Comparison of ENCODE assay signal across 22 cellular contexts in genomic region chr2:47223980-47224379, GRCh38. TPM values are rescaled to one million over a fixed set of nuclear protein-coding genes. Genes with fewer than 3 reads are reported as not detected.
DNase-seq lines count a peak whose midpoint lies in the region; ATAC-seq and TF ChIP-seq lines count a peak whose summit lies in the region.
"Had no signal": no experiment of that assay in that cellular context is flagged by ENCODE, and none has a peak within 500 bp of the region (broad histone marks: within the 10 kb centered on the region; RNA-seq: fewer than 3 reads in every experiment).

No MANE protein-coding gene starts in this region.

- H2AK5ac ChIP-seq in IMR-90 (ENCODE audit: low read depth, low read length) (peak overlapping the region; percentile 12; the same call in 1 of the 2 replicates), neuronal stem cell (ENCODE audit: low read depth, low read length) (no peak overlapping the region)

- H3K23ac ChIP-seq in IMR-90 (ENCODE audit: low read depth, low read length) (peak overlapping the region; percentile 46; the same call in 1 of the 2 replicates), neuronal stem cell (ENCODE audit: low read depth, low read length, poor library complexity) (no peak overlapping the region)

- peak overlapping the region; percentile 73 for H3K27ac Mint-ChIP-seq in Caco-2 (ENCODE audit: unreplicated experiment)
- H3K27ac Mint-ChIP-seq in natural killer cell treated with Interleukin-12 subunit alpha and Interleukin-12 subunit beta and Interleukin-15 and Interleukin-18, amount 100 ng/mL, for 72 hours = no peak overlapping the region
- H3K27ac Mint-ChIP-seq: CD14-positive monocyte had no signal

- H3K9me3 ChIP-seq in Caco-2 = no peaks in the 10 kb centered on the region
- H3K9me3 ChIP-seq in IMR-90 (ENCODE audit: control insufficient read depth, insufficient read depth, low read length) = no peaks in the 10 kb centered on the region
- no peaks in the 10 kb centered on the region for H3K9me3 ChIP-seq in adipocyte (ENCODE audit: control insufficient read depth, low read length)
- H3K9me3 ChIP-seq in neuronal stem cell (replicated peaks in 1 of 2; ENCODE audit: control insufficient read depth in 2 of 2, insufficient read depth in 1 of 2, low read depth in 1 of 2, low read length in 2 of 2) = no peaks in the 10 kb centered on the region
- H3K9me3 ChIP-seq: spleen had no signal

- intact Hi-C loops in Caco-2 (cut with micrococcal nuclease; ENCODE audit: unreplicated experiment) (no loop called here), IMR-90 (cut with micrococcal nuclease) (loop anchor here (2.0 kb wide), 1 partner anchor 25 kb away; no protein-coding TSS in a partner anchor)

- H3K79me1 ChIP-seq in IMR-90 (ENCODE audit: low read depth in 1 of 2, low read length in 2 of 2) = peaks cover 0 to 26% of the 10 kb centered on the region in 2 experiments; a peak in 2 of 4 replicates
- H3K79me1 ChIP-seq in neuronal stem cell (ENCODE audit: low read depth, low read length) = no peaks in the 10 kb centered on the region

- no peaks in the 10 kb centered on the region for H3K27me3 ChIP-seq in Caco-2 (replicated peaks; ENCODE audit: control insufficient read depth, insufficient read depth, low read length)
- H3K27me3 ChIP-seq in IMR-90 (ENCODE audit: control insufficient read depth, insufficient read depth, low read length) = no peaks in the 10 kb centered on the region
- H3K27me3 ChIP-seq in adipocyte (replicated peaks; ENCODE audit: control insufficient read depth, insufficient read depth, low read length) = no peaks in the 10 kb centered on the region
- no peaks in the 10 kb centered on the region for H3K27me3 ChIP-seq in neuronal stem cell (ENCODE audit: control insufficient read depth in 3 of 3, insufficient read depth in 3 of 3, low read depth in 1 of 3, low read length in 3 of 3)
- H3K27me3 ChIP-seq: spleen had no signal

- CTCF ChIA-PET in Caco-2 (lab: Charles Lee) (interaction anchor here (0.6 kb wide), 1 partner anchor 9 kb away, joined by 3 read pairs; no protein-coding TSS in a partner anchor), IMR-90 (lab: Yijun Ruan, JAX) (no interaction called here)

- peak overlapping the region; percentile 8; the same call in 1 of the 2 replicates for H4K5ac ChIP-seq in IMR-90 (ENCODE audit: low read depth, low read length)

- H3K4me3 Mint-ChIP-seq in Caco-2 (ENCODE audit: unreplicated experiment) = no peak overlapping the region
- H3K4me3 Mint-ChIP-seq in natural killer cell treated with Interleukin-12 subunit alpha and Interleukin-12 subunit beta and Interleukin-15 and Interleukin-18, amount 100 ng/mL, for 72 hours = no peak overlapping the region
- H3K4me3 Mint-ChIP-seq: CD14-positive monocyte had no signal

- H3K14ac ChIP-seq in IMR-90 (replicated peaks; ENCODE audit: low read depth, low read length) = peak overlapping the region; percentile 82
- H3K14ac ChIP-seq in neuronal stem cell (ENCODE audit: low read length) = no peak overlapping the region

- no peak overlapping the region for H2AK9ac ChIP-seq in IMR-90 (replicated peaks; ENCODE audit: low read depth, low read length, poor library complexity)

- H2BK120ac ChIP-seq in IMR-90 (ENCODE audit: low read depth, low read length) = peak overlapping the region; percentile 97
- H2BK120ac ChIP-seq in neuronal stem cell (ENCODE audit: low read depth, low read length) = no peak overlapping the region

- peak overlapping the region; percentile 72; the same call in 1 of the 3 replicates for H2BK15ac ChIP-seq in IMR-90 (ENCODE audit: low read depth, low read length)
- H2BK15ac ChIP-seq in neuronal stem cell (ENCODE audit: low read length) = no peak overlapping the region

- ATAC-seq in IMR-90 (ENCODE audit: low read depth) (peak; percentile 49), HG02763 (IDR thresholded peaks at IDR 0.05; ENCODE audit: unreplicated experiment) (no peak), HG02884 (IDR thresholded peaks at IDR 0.05; ENCODE audit: unreplicated experiment) (no peak)
- no peak for ATAC-seq in natural killer cell treated with Interleukin-12 subunit alpha and Interleukin-12 subunit beta and Interleukin-15 and Interleukin-18, amount 100 ng/mL, for 72 hours
- ATAC-seq: HCT116; stimulated activated naive CD8-positive, alpha-beta T cell treated with anti-CD3 and anti-CD28 coated beads, Interleukin-15, Interleukin-2, amounts not matched to agents 100 U/mL and 50 U/mL, for 24 hours had no signal

- no peak overlapping the region for H3K9ac ChIP-seq in IMR-90 (ENCODE audit: low read depth, low read length)
- H3K9ac ChIP-seq in adipocyte (ENCODE audit: low read length) = no peak overlapping the region
- H3K9ac ChIP-seq in neuronal stem cell (ENCODE audit: low read depth, low read length, poor library complexity) = no peak overlapping the region

- no peak overlapping the region for H2BK12ac ChIP-seq in neuronal stem cell (ENCODE audit: low read length)

- dilution Hi-C loops in IMR-90 (cut with HindIII; ENCODE audit: low sequenced_read_pairs, unreplicated experiment) = no loop called here

- peak overlapping the region; percentile 50 for H3K18ac ChIP-seq in IMR-90 (ENCODE audit: low read depth, low read length)
- H3K18ac ChIP-seq in neuronal stem cell (ENCODE audit: low read length) = no peak overlapping the region

- H4K91ac ChIP-seq in IMR-90 (ENCODE audit: insufficient read depth, low read depth, low read length) (peak overlapping the region; percentile 64; the same call in 1 of the 2 replicates), neuronal stem cell (ENCODE audit: low read depth, low read length, poor library complexity) (no peak overlapping the region)

- in situ Hi-C loops in IMR-90 (cut with MboI; ENCODE audit: low sequenced_read_pairs) = no loop called here

- H2BK5ac ChIP-seq in IMR-90 (ENCODE audit: low read depth, low read length, poor library complexity, severe bottlenecking) (peak overlapping the region; percentile 70), neuronal stem cell (ENCODE audit: low read length) (no peak overlapping the region)

- H3K4me1 ChIP-seq in Caco-2 (peaks cover 44% of the 10 kb centered on the region), IMR-90 (ENCODE audit: control insufficient read depth, insufficient read depth, low read length) (peaks cover 28% of the 10 kb centered on the region), adipocyte (ENCODE audit: control insufficient read depth, insufficient read depth, low read length) (peaks cover 8% of the 10 kb centered on the region), neuronal stem cell (ENCODE audit: control insufficient read depth in 2 of 2, insufficient read depth in 1 of 2, low read depth in 1 of 2, low read length in 2 of 2) (peaks cover 18 to 36% of the 10 kb centered on the region in 2 donors)

- H3K56ac ChIP-seq in IMR-90 (ENCODE audit: extremely low read depth, insufficient read depth, low read length) = no peak overlapping the region

- H3K9me3 Mint-ChIP-seq in Caco-2 (ENCODE audit: unreplicated experiment) = no peaks in the 10 kb centered on the region
- H3K9me3 Mint-ChIP-seq in natural killer cell treated with Interleukin-12 subunit alpha and Interleukin-12 subunit beta and Interleukin-15 and Interleukin-18, amount 100 ng/mL, for 72 hours = no peaks in the 10 kb centered on the region

- H3K4me2 ChIP-seq in IMR-90 (ENCODE audit: low read depth, low read length) (no peak overlapping the region), neuronal stem cell (ENCODE audit: insufficient read depth, low read length, poor library complexity, severe bottlenecking) (no peak overlapping the region)

- H3K4me1 Mint-ChIP-seq in Caco-2 (ENCODE audit: low read depth, unreplicated experiment) = peaks cover 49% of the 10 kb centered on the region
- H3K4me1 Mint-ChIP-seq in natural killer cell treated with Interleukin-12 subunit alpha and Interleukin-12 subunit beta and Interleukin-15 and Interleukin-18, amount 100 ng/mL, for 72 hours (ENCODE audit: low read depth in 2 of 2) = no peaks in the 10 kb centered on the region
- H3K4me1 Mint-ChIP-seq: CD14-positive monocyte had no signal

- no peak for DNase-seq in Caco-2
- peak; percentile 77 for DNase-seq in IMR-90
- DNase-seq in adipocyte (ENCODE audit: low read depth) = peak; percentile 30
- DNase-seq in iris pigment epithelial cell (ENCODE audit: low read depth) = peak; percentile 73
- DNase-seq in neuronal stem cell (ENCODE audit: low spot score) = no peak
- DNase-seq in natural killer cell treated with Interleukin-12 subunit alpha and Interleukin-12 subunit beta and Interleukin-15 and Interleukin-18, amount 100 ng/mL, for 72 hours (ENCODE audit: low spot score) = no peak
- DNase-seq: activated CD4-positive, CD25-positive, alpha-beta regulatory T cell treated with anti-CD3 and anti-CD28 coated beads, Interleukin-2, amount 50 U/mL, for 72 hours; activated CD8-positive, alpha-beta memory T cell treated with anti-CD3 and anti-CD28 coated beads for 24 hours; activated naive CD4-positive, alpha-beta T cell treated with anti-CD3 and anti-CD28 coated beads, Interleukin-2, amount 50 U/mL, for 16 hours; aorta; cerebellar nuclear complex; NCI-H1092 treated with DMSO at 0.1 percent for 48 hours; NCI-H524 treated with DMSO at 0.1 percent for 48 hours; spleen; stimulated activated CD4-positive, alpha-beta T cell treated with anti-CD3 and anti-CD28 coated beads, Interleukin-4, amount 100 ng/mL, for 1 hour; stimulated activated naive CD8-positive, alpha-beta T cell treated with anti-CD3 and anti-CD28 coated beads, Interleukin-15, Interleukin-2, amounts not matched to agents 100 U/mL and 50 U/mL, for 24 hours; T-helper 9 cell had no signal

- H3K9me1 ChIP-seq in IMR-90 (ENCODE audit: insufficient read depth, low read length) = peaks cover 25% of the 10 kb centered on the region

- H3K27ac ChIP-seq in IMR-90 (ENCODE audit: insufficient read depth, low read length) = peak overlapping the region; percentile 56
- H3K27ac ChIP-seq in neuronal stem cell (replicated peaks; ENCODE audit: low read length) = no peak overlapping the region
- H3K27ac ChIP-seq: spleen had no signal

- no peak overlapping the region for H2AFZ ChIP-seq in IMR-90 (replicated peaks; ENCODE audit: low read length, poor library complexity)
- H2AFZ ChIP-seq in neuronal stem cell (ENCODE audit: low read length) = no peak overlapping the region

- H4K20me1 ChIP-seq in IMR-90 (ENCODE audit: insufficient read depth, low read length) = no peaks in the 10 kb centered on the region

- H4K8ac ChIP-seq in IMR-90 (ENCODE audit: low read depth in 2 of 2, low read length in 2 of 2) (peak overlapping the region; percentile 30 to 48; a peak in 3 of 4 replicates), neuronal stem cell (ENCODE audit: low read depth, low read length) (no peak overlapping the region)

- H3K36me3 ChIP-seq in Caco-2 (ENCODE audit: control insufficient read depth, insufficient read depth, low read length) (no peaks in the 10 kb centered on the region), IMR-90 (ENCODE audit: control insufficient read depth, insufficient read depth, low read length) (no peaks in the 10 kb centered on the region), adipocyte (ENCODE audit: control insufficient read depth, insufficient read depth, low read length, severe bottlenecking) (no peaks in the 10 kb centered on the region), neuronal stem cell (replicated peaks in 1 of 2; ENCODE audit: control insufficient read depth in 2 of 2, insufficient read depth in 2 of 2, low read length in 2 of 2) (no peaks in the 10 kb centered on the region)
- H3K36me3 ChIP-seq: spleen had no signal

- TF ChIP-seq CTCF in Caco-2 (IDR thresholded peaks at IDR 0.05; ENCODE audit: insufficient read depth in 1 of 2, low read depth in 1 of 2, low read length in 1 of 2, severe bottlenecking in 1 of 2, unreplicated experiment in 1 of 2) (no peak), IMR-90 (conservative IDR thresholded peaks at IDR 0.05; ENCODE audit: low read depth, low read length) (no peak)

- H3K4me3 ChIP-seq in Caco-2 (ENCODE audit: low read depth, low read length) (no peak overlapping the region), IMR-90 (ENCODE audit: insufficient read depth, low read depth, low read length) (no peak overlapping the region), adipocyte (ENCODE audit: low read length) (no peak overlapping the region), neuronal stem cell (ENCODE audit: low read length in 2 of 2) (no peak overlapping the region)
- H3K4me3 ChIP-seq: lung, spleen had no signal

- POLR2A ChIA-PET in Caco-2 (lab: Charles Lee) (no interaction called here), IMR-90 (lab: Charles Lee; ENCODE audit: unreplicated experiment) (no interaction called here)

- no peak for TF ChIP-seq RAD21 in IMR-90 (IDR thresholded peaks at IDR 0.05; ENCODE audit: low read length)

- BruUV-seq in Caco-2 (replicated peaks; lab: Mats Ljungman, UMichigan) (no TSS peak), IMR-90 (replicated peaks; lab: Mats Ljungman, UMichigan) (no TSS peak)

- H3K27me3 Mint-ChIP-seq in Caco-2 (ENCODE audit: insufficient read depth, unreplicated experiment) = no peaks in the 10 kb centered on the region
- H3K27me3 Mint-ChIP-seq in natural killer cell treated with Interleukin-12 subunit alpha and Interleukin-12 subunit beta and Interleukin-15 and Interleukin-18, amount 100 ng/mL, for 72 hours = peaks cover 0 to 2% of the 10 kb centered on the region in 2 donors

- TF ChIP-seq POLR2A in IMR-90 (IDR thresholded peaks at IDR 0.05; ENCODE audit: low read depth, low read length) = no peak

- H2BK20ac ChIP-seq in IMR-90 (ENCODE audit: low read depth, low read length) = peak overlapping the region; percentile 90

- peak overlapping the region; percentile 53 for H3K4ac ChIP-seq in IMR-90 (ENCODE audit: low read depth, low read length)
- no peak overlapping the region for H3K4ac ChIP-seq in neuronal stem cell (ENCODE audit: low read length)

- no peaks in the 10 kb centered on the region for H3K36me3 Mint-ChIP-seq in Caco-2 (ENCODE audit: insufficient read depth, unreplicated experiment)
- H3K36me3 Mint-ChIP-seq in natural killer cell treated with Interleukin-12 subunit alpha and Interleukin-12 subunit beta and Interleukin-15 and Interleukin-18, amount 100 ng/mL, for 72 hours = no peaks in the 10 kb centered on the region
- H3K36me3 Mint-ChIP-seq: CD14-positive monocyte had no signal

- no CpG with 5 or more reads among the region's 1 CpG for WGBS in IMR-90 (ENCODE audit: extremely low coverage in 2 of 2, insufficient read length in 1 of 2), 2 experiments
- WGBS in neuronal stem cell (ENCODE audit: extremely low coverage in 2 of 2, insufficient read length in 2 of 2, insufficient replicate concordance in 1 of 2), 2 donors = no CpG with 5 or more reads among the region's 1 CpG

RNA-seq across cellular contexts. Expression of gene CALM2, which starts 47.7 kb away (rescaled TPM):
- 806 and 843 TPM in 2 replicates for total RNA-seq in Caco-2 (2022)
- total RNA-seq in IMR-90 (2012; rRNA removed) = 290 and 1,344 TPM in 2 replicates
- 774 and 970 TPM in 2 replicates for polyA plus RNA-seq in IMR-90 (2012; rRNA removed)
- polyA plus RNA-seq in IMR-90 (2012; cell fraction: cytosol; rRNA removed) = 56.0 and 99.9 TPM in 2 replicates
- 20.2 and 214 TPM in 2 replicates for polyA plus RNA-seq in IMR-90 (2012; cell fraction: nucleus; rRNA removed; ENCODE audit: low replicate concordance)
- polyA plus RNA-seq in neuronal stem cell (2013, experiment 1 of 2) = 755 TPM
- 761 TPM for polyA plus RNA-seq in neuronal stem cell (2013, experiment 2 of 2)
- 100 to 1,000 TPM; 226 to 330 TPM for total RNA-seq in natural killer cell treated with Interleukin-12 subunit alpha and Interleukin-12 subunit beta and Interleukin-15 and Interleukin-18, amount 100 ng/mL, for 72 hours

Comparison
In these comparisons a context has a peak if more than half of its experiments do, and no peak if none do; other contexts are left out.
1. DNase-seq: peak in IMR-90 (single experiment), adipocyte (single experiment) and iris pigment epithelial cell (single experiment); none in Caco-2 (0 of 2), neuronal stem cell (single experiment) and natural killer cell treated with Interleukin-12 subunit alpha and Interleukin-12 subunit beta and Interleukin-15 and Interleukin-18, amount 100 ng/mL, for 72 hours (single experiment).